ENCODE assay signal across 24 cellular contexts in genomic region chr14:61238611-61239010, GRCh38.
"Had no signal": no experiment of that assay in that cellular context is flagged by ENCODE, and none has a peak within 500 bp of the region (broad histone marks: within the 10 kb centered on the region; RNA-seq: fewer than 3 reads in every experiment).

No MANE protein-coding gene starts in this region.

- H3K27ac ChIP-seq: foreskin keratinocyte, hepatocyte, ovary, right atrium auricular region, sigmoid colon, skin epidermis, tibial nerve, upper lobe of right lung, vagina had no signal

- H3K36me3 ChIP-seq: ovary, right atrium auricular region, sigmoid colon, tibial nerve, upper lobe of right lung, vagina had no signal

- H3K4me3 ChIP-seq: hepatocyte, mucosa of descending colon, ovary, right atrium auricular region, sigmoid colon, skin epidermis, testis, tibial nerve, upper lobe of right lung, vagina had no signal

- H3K4me2 ChIP-seq: hepatocyte had no signal

- FAIRE-seq: endothelial cell of umbilical vein had no signal

- H3K79me2 ChIP-seq: hepatocyte had no signal

- H3K4me1 ChIP-seq: foreskin keratinocyte, right atrium auricular region, sigmoid colon, testis, tibial nerve, upper lobe of right lung, vagina had no signal

- DNase-seq: erythroblast; foreskin keratinocyte; head of caudate nucleus; islet precursor cell; mammary epithelial cell; mucosa of descending colon; natural killer cell; nucleus accumbens; ovary; sigmoid colon; stimulated activated CD4-positive, alpha-beta T cell treated with anti-CD3 and anti-CD28 coated beads, Interleukin-2, amount 100 ng/mL, for 24 hours; stimulated activated CD4-positive, alpha-beta T cell treated with anti-CD3 and anti-CD28 coated beads, Interleukin-4, amount 100 ng/mL, for 4 hours; stimulated activated naive B cell treated with anti-CD40 and anti-IgM and Interleukin-4, amounts not matched to agents 10 μg/mL and 1 μg/mL and 100 μg/mL, for 72 hours; stimulated activated naive CD8-positive, alpha-beta T cell treated with anti-CD3 and anti-CD28 coated beads, Interleukin-15, amount 100 ng/mL, for 72 hours; upper lobe of right lung had no signal

- H3K4me1 Mint-ChIP-seq: natural killer cell; neural crest cell; stimulated activated naive B cell treated with anti-CD40 and anti-IgM and Interleukin-4, amounts not matched to agents 10 μg/mL and 1 μg/mL and 100 μg/mL, for 72 hours; stimulated activated naive CD8-positive, alpha-beta T cell treated with anti-CD3 and anti-CD28 coated beads, Interleukin-15, amount 100 ng/mL, for 72 hours had no signal

- H3K27ac Mint-ChIP-seq: natural killer cell; stimulated activated naive B cell treated with anti-CD40 and anti-IgM and Interleukin-4, amounts not matched to agents 10 μg/mL and 1 μg/mL and 100 μg/mL, for 72 hours had no signal

- H3K9me3 ChIP-seq: testis, upper lobe of right lung had no signal

- H3K36me3 Mint-ChIP-seq: natural killer cell had no signal

- ATAC-seq: foreskin keratinocyte; left lobe of liver; mucosa of descending colon; natural killer cell; stimulated activated naive B cell treated with anti-CD40 and anti-IgM and Interleukin-4, amounts not matched to agents 10 μg/mL and 1 μg/mL and 100 μg/mL, for 72 hours; stimulated activated naive CD8-positive, alpha-beta T cell treated with anti-CD3 and anti-CD28 coated beads, Interleukin-15, amount 100 ng/mL, for 72 hours; upper lobe of right lung had no signal

- H2AFZ ChIP-seq: hepatocyte had no signal

- H3K4me3 Mint-ChIP-seq: natural killer cell; neural crest cell; stimulated activated naive B cell treated with anti-CD40 and anti-IgM and Interleukin-4, amounts not matched to agents 10 μg/mL and 1 μg/mL and 100 μg/mL, for 72 hours; stimulated activated naive CD8-positive, alpha-beta T cell treated with anti-CD3 and anti-CD28 coated beads, Interleukin-15, amount 100 ng/mL, for 72 hours had no signal

- H3K27me3 ChIP-seq: hepatocyte, ovary, right atrium auricular region, sigmoid colon, testis, tibial nerve, vagina had no signal
